In genomic region chr1:43389326-43390313, GRCh38 we compare ENCODE assay signal across 8 cellular contexts. TPM values are rescaled to one million over a fixed set of nuclear protein-coding genes. Genes with fewer than 3 reads are reported as not detected.
DNase-seq lines count a peak whose midpoint lies in the region; ATAC-seq and TF ChIP-seq lines count a peak whose summit lies in the region.

TSS of gene MED8 (minus strand) at chr1:43389800. CDS start at chr1:43389764, 36 bp downstream.
TSS of gene SZT2 (plus strand) at chr1:43389899. CDS start at chr1:43389969, 70 bp downstream.

- H3K4me3 ChIP-seq in ACC112 (ENCODE audit: low read depth, low read length) (peak within 1 kb of the TSS; percentile 95), WERI-Rb-1 (ENCODE audit: low read depth, low read length) (peak within 1 kb of the TSS; percentile 60), breast epithelium (peak within 1 kb of the TSS; percentile 78 to 88 (median 86)), iPS-18c (ENCODE audit: insufficient read depth, low read depth, low read length) (peak within 1 kb of the TSS; percentile 84), skeletal muscle tissue (ENCODE audit: low read length in 3 of 3) (peak within 1 kb of the TSS; percentile 93 to 97 (median 94))

- peaks cover 59% of the 10 kb centered on the region for H3K79me2 ChIP-seq in ACC112 (ENCODE audit: control insufficient read depth, insufficient read depth, low read length, unreplicated experiment)

- peak; percentile 79 for ATAC-seq in GM18873 (IDR thresholded peaks at IDR 0.05; ENCODE audit: low FRiP score, unreplicated experiment)
- ATAC-seq in HG03135 (IDR thresholded peaks at IDR 0.05; ENCODE audit: unreplicated experiment): peak; percentile 84

- TF ChIP-seq CTCF in WERI-Rb-1 (IDR thresholded peaks at IDR 0.05; ENCODE audit: low read depth, low read length) (no peak), breast epithelium (IDR thresholded peaks at IDR 0.05) (no peak)

- H3K4me1 ChIP-seq in ACC112 (ENCODE audit: control insufficient read depth, insufficient read depth, low read length, unreplicated experiment): peaks cover 21% of the 10 kb centered on the region
- H3K4me1 ChIP-seq in breast epithelium: peaks cover 10 to 17% of the 10 kb centered on the region in 2 donors
- H3K4me1 ChIP-seq in skeletal muscle tissue (ENCODE audit: control insufficient read depth in 3 of 3, insufficient read depth in 3 of 3, low read length in 3 of 3): peaks cover 22 to 28% (median 25%) of the 10 kb centered on the region in 3 donors

- H3K27me3 ChIP-seq in ACC112 (ENCODE audit: insufficient read depth, low read length) (no peaks in the 10 kb centered on the region), WERI-Rb-1 (ENCODE audit: insufficient read depth, low read depth, severe bottlenecking) (no peaks in the 10 kb centered on the region), breast epithelium (no peaks in the 10 kb centered on the region), skeletal muscle tissue (ENCODE audit: control insufficient read depth in 3 of 3, insufficient read depth in 3 of 3, low read length in 3 of 3) (no peaks in the 10 kb centered on the region)

- H3K36me3 ChIP-seq in ACC112 (ENCODE audit: insufficient read depth, low read length) (peaks cover 27% of the 10 kb centered on the region), WERI-Rb-1 (peaks cover 34% of the 10 kb centered on the region), breast epithelium (peaks cover 11% of the 10 kb centered on the region), skeletal muscle tissue (ENCODE audit: control insufficient read depth in 3 of 3, insufficient read depth in 3 of 3, low read length in 3 of 3) (peaks cover 24 to 33% (median 26%) of the 10 kb centered on the region in 3 donors)

- H3K9me3 ChIP-seq in WERI-Rb-1 (ENCODE audit: severe bottlenecking) (no peaks in the 10 kb centered on the region), breast epithelium (no peaks in the 10 kb centered on the region), iPS-18c (ENCODE audit: control insufficient read depth, insufficient read depth, low read length) (no peaks in the 10 kb centered on the region), skeletal muscle tissue (ENCODE audit: control insufficient read depth in 3 of 3, low read length in 3 of 3) (no peaks in the 10 kb centered on the region)

- peak within 1 kb of the TSS; percentile 85 for H2AFZ ChIP-seq in ACC112 (ENCODE audit: low read length, unreplicated experiment)

- H3K9ac ChIP-seq in skeletal muscle tissue (ENCODE audit: low read depth in 1 of 3, low read length in 3 of 3): peak within 1 kb of the TSS; percentile 92 to 97 (median 95)

- TF ChIP-seq POLR2A in breast epithelium (IDR thresholded peaks at IDR 0.05): peak; percentile 82

- DNase-seq in NCI-H2227 (lab: John Stamatoyannopoulos, UW; ENCODE audit: unreplicated experiment): peak; percentile 94
- DNase-seq in WERI-Rb-1: peak; percentile 97
- peak; percentile 96 for DNase-seq in breast epithelium (ENCODE audit: low spot score in 2 of 2)

- intact Hi-C loops in breast epithelium (cut with DNase I; ENCODE audit: low total_unique reads): loop anchor here (1.0 kb wide), 1 partner anchor 23 kb away; no protein-coding TSS in a partner anchor

- H3K27ac ChIP-seq in ACC112 (ENCODE audit: low read depth, low read length) (peak within 1 kb of the TSS; percentile 53), WERI-Rb-1 (peak within 1 kb of the TSS; percentile 96), breast epithelium (peak within 1 kb of the TSS; percentile 87 to 89), skeletal muscle tissue (ENCODE audit: low read depth, low read length) (peak within 1 kb of the TSS; percentile 81)

RNA-seq across cellular contexts. Expression of gene MED8, which starts in this region (rescaled TPM):
- total RNA-seq in breast epithelium: 10 to 100 TPM; 38.3 to 42.9 (median 38.8) TPM
- total RNA-seq in skeletal muscle tissue: 34.4 TPM

RNA-seq across cellular contexts. Expression of gene SZT2, which starts in this region (rescaled TPM):
- total RNA-seq in breast epithelium (10 to 100 TPM; 29.1 to 49.2 (median 44.3) TPM), skeletal muscle tissue (21.4 TPM)

Comparison
In these comparisons a context has a peak if more than half of its experiments do, and no peak if none do; other contexts are left out.
1. Peak in every context shown above with its lines: DNase-seq, ATAC-seq, H3K4me3 ChIP-seq and H3K27ac ChIP-seq.